ENCODE assay signal across 1 cellular context in genomic region chr11:4433852-4434251, GRCh38.
TF ChIP-seq lines count a peak whose summit lies in the region.

No MANE protein-coding gene starts in this region.

TF ChIP-seq in IMR-90, 13 proteins besides CTCF, POLR2A, EP300 and RAD21 (continued from another document):
- TF ChIP-seq MAFK (IDR thresholded peaks at IDR 0.05; ENCODE audit: low read depth, low read length), result no peak
- TF ChIP-seq CEBPB (IDR thresholded peaks at IDR 0.05; ENCODE audit: low read depth, low read length), result peak; percentile 22; the same call in 1 of the 2 replicates
